ENCODE assay signal across 16 cellular contexts in genomic region chr2:1656326-1656960, GRCh38.
DNase-seq lines count a peak whose midpoint lies in the region; ATAC-seq and TF ChIP-seq lines count a peak whose summit lies in the region.
"Had no signal": no experiment of that assay in that cellular context is flagged by ENCODE, and none has a peak within 500 bp of the region (broad histone marks: within the 10 kb centered on the region; RNA-seq: fewer than 3 reads in every experiment).

No MANE protein-coding gene starts in this region.

- DNase-seq in M059J (ENCODE audit: low read depth) (peak; percentile 23), dermis blood vessel endothelial cell (peak; percentile 27), sigmoid colon (peak; percentile 58), DMS153 (lab: John Stamatoyannopoulos, UW) (no peak), OCI-M1 (lab: John Stamatoyannopoulos, UW) (no peak), DMS79 (lab: John Stamatoyannopoulos, UW) (no peak)
- DNase-seq in CD8-positive, alpha-beta memory T cell = no peak
- DNase-seq: activated CD4-positive, alpha-beta T cell treated with anti-CD3 and anti-CD28 coated beads for 48 hours; activated T-cell treated with anti-CD3 and anti-CD28 coated beads, Interleukin-2, amount 50 U/mL, for 4 hours; GM23248; NCI-H2029 treated with DMSO at 0.1 percent for 48 hours; stimulated activated CD4-positive, alpha-beta T cell treated with anti-CD3 and anti-CD28 coated beads, Interleukin-2, amount 100 ng/mL, for 24 hours had no signal

- POLR2A ChIA-PET in CD8-positive, alpha-beta memory T cell (lab: Charles Lee) = no interaction called here

- TF ChIP-seq POLR2A in sigmoid colon (IDR thresholded peaks at IDR 0.05) = no peak

- no peak overlapping the region for H3K4me3 ChIP-seq in sigmoid colon
- H3K4me3 ChIP-seq in CD8-positive, alpha-beta memory T cell (ENCODE audit: low read length) = no peak overlapping the region
- H3K4me3 ChIP-seq: adrenal gland, dorsolateral prefrontal cortex, GM23248 had no signal

- intact Hi-C loops in sigmoid colon (cut with DNase I) = no loop called here

- peaks cover 7 to 8% of the 10 kb centered on the region in 2 donors for H3K27me3 Mint-ChIP-seq in CD8-positive, alpha-beta memory T cell

- no peak overlapping the region for H3K4me3 Mint-ChIP-seq in CD8-positive, alpha-beta memory T cell
- H3K4me3 Mint-ChIP-seq: activated T-cell treated with anti-CD3 and anti-CD28 coated beads, Interleukin-2, amount 50 U/mL, for 4 hours had no signal

- no peaks in the 10 kb centered on the region for H3K27me3 ChIP-seq in sigmoid colon
- no peaks in the 10 kb centered on the region for H3K27me3 ChIP-seq in CD8-positive, alpha-beta memory T cell (ENCODE audit: insufficient read depth, low read length, poor library complexity, severe bottlenecking)
- H3K27me3 ChIP-seq: adrenal gland had no signal

- H3K4me1 ChIP-seq in sigmoid colon = peaks cover 0 to 48% (median 41%) of the 10 kb centered on the region in 4 donors
- no peaks in the 10 kb centered on the region for H3K4me1 ChIP-seq in CD8-positive, alpha-beta memory T cell (ENCODE audit: insufficient read depth, low read length)

- ATAC-seq in GM18909 (IDR thresholded peaks at IDR 0.05; ENCODE audit: poor library complexity, unreplicated experiment) = peak; percentile 47

- H3K27ac ChIP-seq in sigmoid colon = peak overlapping the region in 3 of 4 donors; percentile 29 to 90 (median 90)
- H3K27ac ChIP-seq in CD8-positive, alpha-beta memory T cell (ENCODE audit: low read depth, low read length) = no peak overlapping the region
- H3K27ac ChIP-seq: C4-2B, dorsolateral prefrontal cortex had no signal

- TF ChIP-seq EP300 in sigmoid colon (IDR thresholded peaks at IDR 0.05) = no peak

- no peaks in the 10 kb centered on the region for H3K9me3 ChIP-seq in sigmoid colon
- no peaks in the 10 kb centered on the region for H3K9me3 ChIP-seq in CD8-positive, alpha-beta memory T cell (ENCODE audit: low read length)
- H3K9me3 ChIP-seq: adrenal gland had no signal

- CTCF ChIA-PET in CD8-positive, alpha-beta memory T cell (lab: Charles Lee) = no interaction called here

- TF ChIP-seq CTCF in sigmoid colon (IDR thresholded peaks at IDR 0.05) = no peak

- H3K27ac Mint-ChIP-seq in CD8-positive, alpha-beta memory T cell = no peak overlapping the region

- peaks cover 17 to 34% (median 22%) of the 10 kb centered on the region in 4 donors for H3K36me3 ChIP-seq in sigmoid colon
- H3K36me3 ChIP-seq in CD8-positive, alpha-beta memory T cell (ENCODE audit: insufficient read depth, low read length) = no peaks in the 10 kb centered on the region

- WGBS in sigmoid colon, 2 donors = 78 to 90% methylated on average over 6 of the region's 6 CpGs

- no peaks in the 10 kb centered on the region for H3K4me1 Mint-ChIP-seq in CD8-positive, alpha-beta memory T cell

- H3K36me3 Mint-ChIP-seq in CD8-positive, alpha-beta memory T cell = no peaks in the 10 kb centered on the region

- H3K9me3 Mint-ChIP-seq in CD8-positive, alpha-beta memory T cell = peaks cover 0 to 3% (median 0%) of the 10 kb centered on the region in 5 donors
- H3K9me3 Mint-ChIP-seq: activated T-cell treated with anti-CD3 and anti-CD28 coated beads, Interleukin-2, amount 50 U/mL, for 4 hours had no signal

Comparison
In these comparisons a context has a peak if more than half of its experiments do, and no peak if none do; other contexts are left out.
1. DNase-seq: peak in M059J (single experiment), dermis blood vessel endothelial cell (single experiment) and sigmoid colon (single experiment); none in CD8-positive, alpha-beta memory T cell (0 of 5), DMS153 (single experiment), OCI-M1 (single experiment) and DMS79 (single experiment).